In genomic region chr1:231162300-231162969, GRCh38 we compare ENCODE assay signal across 8 cellular contexts. TPM values are rescaled to one million over a fixed set of nuclear protein-coding genes. Genes with fewer than 3 reads are reported as not detected.
A peak's percentile ranks its signal among the peaks of the same experiment; 100 is the strongest.
DNase-seq lines count a peak whose midpoint lies in the region; ATAC-seq, FAIRE-seq and TF ChIP-seq lines count a peak whose summit lies in the region.

No MANE protein-coding gene starts in this region.

- DNase-seq in MM.1S (peak; percentile 35), left ventricle myocardium superior (peak; percentile 64), retinal pigment epithelial cell (ENCODE audit: low read depth) (no peak), RCC 7860 (ENCODE audit: low spot score) (no peak)
- DNase-seq in activated naive CD4-positive, alpha-beta T cell treated with Interleukin-2 at 50 U/mL for 16 hours, result peak; percentile 20

- FAIRE-seq in RCC 7860 (lab: Jason Lieb, UNC), result no peak

- ATAC-seq in left ventricle myocardium superior (peak; percentile 91), HG03097 (IDR thresholded peaks at IDR 0.05; ENCODE audit: low FRiP score, unreplicated experiment) (no peak), HG03095 (IDR thresholded peaks at IDR 0.05; ENCODE audit: unreplicated experiment) (no peak)

- intact Hi-C loops in left ventricle myocardium superior (cut with micrococcal nuclease), result no loop called here

- H2AFZ ChIP-seq in MM.1S (ENCODE audit: low read length), result no peak overlapping the region

- no peaks in the 10 kb centered on the region for H4K20me1 ChIP-seq in MM.1S (ENCODE audit: insufficient read depth, low read length)

- H3K9ac ChIP-seq in ES-I3 (ENCODE audit: low read depth, low read length), result peak overlapping the region; percentile 29; the same call in 1 of the 2 replicates
- H3K9ac ChIP-seq in MM.1S (ENCODE audit: low read length), result no peak overlapping the region

- no peaks in the 10 kb centered on the region for H3K79me2 ChIP-seq in MM.1S (ENCODE audit: low read length)

- no peak overlapping the region for H3K4me3 ChIP-seq in MM.1S (ENCODE audit: low read length)
- H3K4me3 ChIP-seq in retinal pigment epithelial cell (ENCODE audit: low read length), result peak overlapping the region; percentile 27

- no peaks in the 10 kb centered on the region; the same call in 1 of the 2 replicates for H3K27me3 ChIP-seq in MM.1S (replicated peaks; ENCODE audit: insufficient read depth, low read length)

- no peaks in the 10 kb centered on the region for H3K9me2 ChIP-seq in MM.1S (replicated peaks; ENCODE audit: insufficient read depth, low read length)

- H3K27ac ChIP-seq in MM.1S (ENCODE audit: low read length), result no peak overlapping the region

- H3K9me3 ChIP-seq in ES-I3 (ENCODE audit: control insufficient read depth, insufficient read depth, low read length) (no peaks in the 10 kb centered on the region; the same call in 1 of the 2 replicates), MM.1S (replicated peaks; ENCODE audit: insufficient read depth, low read length) (no peaks in the 10 kb centered on the region)

- no peak for TF ChIP-seq CTCF in MM.1S (IDR thresholded peaks at IDR 0.05; ENCODE audit: low read length)
- no peak for TF ChIP-seq CTCF in retinal pigment epithelial cell (conservative IDR thresholded peaks at IDR 0.05; ENCODE audit: low read depth, low read length)

- H3F3A ChIP-seq in MM.1S (ENCODE audit: insufficient read depth, low read length), result no peaks in the 10 kb centered on the region

- H3K36me3 ChIP-seq in ES-I3 (ENCODE audit: insufficient read depth, low read length) (no peaks in the 10 kb centered on the region), MM.1S (replicated peaks; ENCODE audit: insufficient read depth, low read length) (no peaks in the 10 kb centered on the region)

- no peaks in the 10 kb centered on the region for H3K4me1 ChIP-seq in ES-I3 (ENCODE audit: insufficient read depth, low read length)
- no peaks in the 10 kb centered on the region for H3K4me1 ChIP-seq in MM.1S (ENCODE audit: low read length)

- peak overlapping the region; percentile 47; the same call in 1 of the 2 replicates for H3K4me2 ChIP-seq in MM.1S (ENCODE audit: low read depth, low read length)

RNA-seq across cellular contexts. Expression of gene TRIM67, which starts 0.6 kb away (rescaled TPM):
- total RNA-seq in left ventricle myocardium superior, result not detected

Comparison
In these comparisons a context has a peak if more than half of its experiments do, and no peak if none do; other contexts are left out.
1. DNase-seq: peak in MM.1S (single experiment), activated naive CD4-positive, alpha-beta T cell treated with Interleukin-2 at 50 U/mL for 16 hours (single experiment) and left ventricle myocardium superior (single experiment); none in retinal pigment epithelial cell (single experiment) and RCC 7860 (single experiment).